15 cellular contexts compared by ENCODE assay signal in genomic region chr2:56576001-56576400, GRCh38.
DNase-seq lines count a peak whose midpoint lies in the region; ATAC-seq lines count a peak whose summit lies in the region.
"Had no signal": no experiment of that assay in that cellular context is flagged by ENCODE, and none has a peak within 500 bp of the region (broad histone marks: within the 10 kb centered on the region; RNA-seq: fewer than 3 reads in every experiment).

No MANE protein-coding gene starts in this region.

- H2BK120ac ChIP-seq in mesenchymal stem cell (ENCODE audit: low read depth, low read length) (no peak overlapping the region), trophoblast cell (ENCODE audit: insufficient read depth, low read length, poor library complexity) (no peak overlapping the region)

- no peak overlapping the region for H2AK5ac ChIP-seq in mesenchymal stem cell (ENCODE audit: low read length, severe bottlenecking)
- H2AK5ac ChIP-seq in trophoblast cell (ENCODE audit: low read length), result no peak overlapping the region

- H3K4me3 ChIP-seq in SJCRH30 (no peak overlapping the region), mesenchymal stem cell (ENCODE audit: insufficient read depth in 1 of 2, low read depth in 1 of 2, low read length in 2 of 2) (no peak overlapping the region), trophoblast cell (ENCODE audit: low read depth, low read length) (peak overlapping the region; percentile 31)
- H3K4me3 ChIP-seq: GM23338 had no signal

- no peak overlapping the region for H2BK15ac ChIP-seq in mesenchymal stem cell (ENCODE audit: low read depth, poor library complexity, severe bottlenecking)

- no peak for ATAC-seq in HG03442 (IDR thresholded peaks at IDR 0.05; ENCODE audit: unreplicated experiment)
- no peak for ATAC-seq in GM19397 (IDR thresholded peaks at IDR 0.05; ENCODE audit: unreplicated experiment)
- ATAC-seq: GM23338, HCT116 had no signal

- H3K27me3 ChIP-seq in SJCRH30 (no peaks in the 10 kb centered on the region), mesenchymal stem cell (ENCODE audit: control insufficient read depth in 1 of 2, insufficient read depth in 1 of 2, low read length in 2 of 2) (no peaks in the 10 kb centered on the region), trophoblast cell (ENCODE audit: insufficient read depth, low read length) (no peaks in the 10 kb centered on the region)

- no peak overlapping the region for H3K18ac ChIP-seq in mesenchymal stem cell (ENCODE audit: low read depth in 1 of 2, low read length in 2 of 2)
- no peak overlapping the region for H3K18ac ChIP-seq in trophoblast cell (ENCODE audit: low read length)

- no peak overlapping the region for H4K12ac ChIP-seq in trophoblast cell (ENCODE audit: low read depth, low read length)

- H3K4ac ChIP-seq in mesenchymal stem cell (ENCODE audit: low read depth in 1 of 2, low read length in 2 of 2), result no peak overlapping the region
- no peak overlapping the region for H3K4ac ChIP-seq in trophoblast cell (ENCODE audit: low read depth, low read length)

- H3K79me1 ChIP-seq in mesenchymal stem cell (replicated peaks; ENCODE audit: low read length, poor library complexity, severe bottlenecking) (no peaks in the 10 kb centered on the region), trophoblast cell (ENCODE audit: low read length) (no peaks in the 10 kb centered on the region)

- H3K4me1 ChIP-seq in SJCRH30, result 0 out of 2 replicates have a peak, but pooled peaks cover 5% of the 10 kb centered on the region
- H3K4me1 ChIP-seq in mesenchymal stem cell (ENCODE audit: control insufficient read depth, insufficient read depth, low read depth, low read length), result no peaks in the 10 kb centered on the region
- H3K4me1 ChIP-seq in trophoblast cell (ENCODE audit: control insufficient read depth in 1 of 2, insufficient read depth in 2 of 2, low read length in 2 of 2), result no peaks in the 10 kb centered on the region

- H3K36me3 ChIP-seq in SJCRH30 (no peaks in the 10 kb centered on the region), mesenchymal stem cell (ENCODE audit: control insufficient read depth in 1 of 2, insufficient read depth in 2 of 2, low read depth in 1 of 2, low read length in 2 of 2) (no peaks in the 10 kb centered on the region), trophoblast cell (ENCODE audit: control insufficient read depth in 1 of 2, insufficient read depth in 2 of 2, low read length in 2 of 2) (no peaks in the 10 kb centered on the region)

- H3K9me3 ChIP-seq in SJCRH30 (replicated peaks) (0 out of 2 replicates have a peak, but pooled peaks cover 2% of the 10 kb centered on the region), mesenchymal stem cell (ENCODE audit: control insufficient read depth, low read length) (peaks cover 24% of the 10 kb centered on the region), trophoblast cell (ENCODE audit: insufficient read depth, low read depth, low read length) (peaks cover 1% of the 10 kb centered on the region)

- no peak overlapping the region for H2BK5ac ChIP-seq in mesenchymal stem cell (ENCODE audit: low read depth, low read length, poor library complexity, severe bottlenecking)
- no peak overlapping the region for H2BK5ac ChIP-seq in trophoblast cell (ENCODE audit: low read depth, low read length, poor library complexity)

- H3K27ac ChIP-seq in SJCRH30 (no peak overlapping the region), mesenchymal stem cell (ENCODE audit: low read length, poor library complexity, severe bottlenecking) (no peak overlapping the region), trophoblast cell (ENCODE audit: low read depth, low read length) (no peak overlapping the region)

- peak overlapping the region; percentile 34 for H4K91ac ChIP-seq in mesenchymal stem cell (ENCODE audit: low read length)
- H4K91ac ChIP-seq in trophoblast cell (ENCODE audit: low read depth, low read length), result no peak overlapping the region

- H3K9ac ChIP-seq in mesenchymal stem cell (ENCODE audit: low read length) (no peak overlapping the region), trophoblast cell (ENCODE audit: low read length) (no peak overlapping the region)

- intact Hi-C loops in cardiac septum (cut with DNase I), result no loop called here

- H4K8ac ChIP-seq in mesenchymal stem cell (ENCODE audit: low read length), result no peak overlapping the region
- no peak overlapping the region for H4K8ac ChIP-seq in trophoblast cell (ENCODE audit: low read depth, low read length)

- H2BK12ac ChIP-seq in mesenchymal stem cell (ENCODE audit: low read length in 2 of 2), result no peak overlapping the region
- H2BK12ac ChIP-seq in trophoblast cell (ENCODE audit: low read length), result no peak overlapping the region

- 91% methylated on average over 3 of the region's 3 CpGs for WGBS in mesenchymal stem cell
- WGBS in trophoblast cell (ENCODE audit: extremely low coverage, insufficient coverage, insufficient read length), result no CpG with 5 or more reads among the region's 3 CpGs

- H3K23ac ChIP-seq in mesenchymal stem cell (ENCODE audit: low read length in 2 of 2) (no peak overlapping the region), trophoblast cell (ENCODE audit: low read length) (no peak overlapping the region)

- no peak overlapping the region for H3K14ac ChIP-seq in mesenchymal stem cell (ENCODE audit: low read length in 2 of 2)
- H3K14ac ChIP-seq in trophoblast cell (ENCODE audit: low read length), result no peak overlapping the region

- no peak overlapping the region for H3K4me2 ChIP-seq in mesenchymal stem cell (ENCODE audit: low read length, poor library complexity, severe bottlenecking)
- no peak overlapping the region for H3K4me2 ChIP-seq in trophoblast cell (ENCODE audit: low read length)
- H3K4me2 ChIP-seq: GM23338 had no signal

- DNase-seq in SJCRH30, result peak; percentile 13 to 39
- no peak for DNase-seq in mesenchymal stem cell
- no peak for DNase-seq in trophoblast cell
- DNase-seq in cardiac septum (ENCODE audit: low spot score), result no peak
- DNase-seq: C1 segment of cervical spinal cord; Calu3; CD4-positive, alpha-beta memory T cell; COR-L47; DMS153; DND-41; H9 had no signal

- no peaks in the 10 kb centered on the region for H3K79me2 ChIP-seq in trophoblast cell (ENCODE audit: control insufficient read depth, insufficient read depth, low read length, poor library complexity)

- no peak overlapping the region for H2AFZ ChIP-seq in mesenchymal stem cell (ENCODE audit: low read depth, low read length)
- no peak overlapping the region for H2AFZ ChIP-seq in trophoblast cell (ENCODE audit: insufficient read depth, low read length, poor library complexity)
- H2AFZ ChIP-seq: GM23338 had no signal

Comparison
In these comparisons a context has a peak if more than half of its experiments do, and no peak if none do; other contexts are left out.
1. DNase-seq: peak in SJCRH30 (2 of 2); none in mesenchymal stem cell (single experiment), trophoblast cell (0 of 2) and cardiac septum (single experiment).